In genomic region chr3:186923241-186923640, GRCh38 we compare ENCODE assay signal across 28 cellular contexts.
"Had no signal": no experiment of that assay in that cellular context is flagged by ENCODE, and none has a peak within 500 bp of the region (broad histone marks: within the 10 kb centered on the region; RNA-seq: fewer than 3 reads in every experiment).

No MANE protein-coding gene starts in this region.

- H3K79me2 ChIP-seq: parathyroid adenoma had no signal

- DNase-seq: activated CD4-positive, alpha-beta T cell treated with anti-CD3 and anti-CD28 coated beads for 48 hours; activated CD4-positive, alpha-beta T cell treated with anti-CD3 and anti-CD28 coated beads, Interleukin-2, amount 50 U/mL, for 48 hours; activated CD8-positive, alpha-beta memory T cell treated with anti-CD3 and anti-CD28 coated beads, Interleukin-2, amount 50 U/mL, for 48 hours; activated gamma-delta T cell; activated naive CD4-positive, alpha-beta T cell treated with anti-CD3 and anti-CD28 coated beads, Interleukin-2, amount 10 ng/mL, durations not matched to agents 7 days and 5 days; activated naive CD8-positive, alpha-beta T cell treated with anti-CD3 and anti-CD28 coated beads, Interleukin-2, amount 10 ng/mL, durations not matched to agents 7 days and 5 days; activated T-cell treated with anti-CD3 and anti-CD28 coated beads, Interleukin-2, amount 50 U/mL, for 24 hours; brain microvascular endothelial cell; central memory CD4-positive, alpha-beta T cell; endodermal cell; gastrocnemius medialis; glutamatergic neuron; islet precursor cell; left cardiac atrium; left ventricle myocardium superior; naive B cell; occipital lobe; spleen; stimulated activated naive CD4-positive, alpha-beta T cell; tibial artery; WERI-Rb-1 had no signal

- H3K4me1 ChIP-seq: ascending aorta, parathyroid adenoma, right atrium auricular region, spleen, tibial artery had no signal

- ATAC-seq: activated CD4-positive, CD25-positive, alpha-beta regulatory T cell treated with anti-CD3 and anti-CD28 coated beads, Interleukin-2, amount 50 U/mL, for 24 hours; gastrocnemius medialis; left cardiac atrium; left ventricle myocardium superior had no signal

- H3K27ac ChIP-seq: ascending aorta, brain microvascular endothelial cell, gastrocnemius medialis, parathyroid adenoma, right atrium auricular region, spleen, suprapubic skin, tibial artery, WERI-Rb-1 had no signal

- H3K9ac ChIP-seq: parathyroid adenoma had no signal

- H3K27me3 Mint-ChIP-seq: activated naive CD4-positive, alpha-beta T cell treated with anti-CD3 and anti-CD28 coated beads, Interleukin-2, amount 10 ng/mL, durations not matched to agents 7 days and 5 days; activated T-cell treated with anti-CD3 and anti-CD28 coated beads, Interleukin-2, amount 50 U/mL, for 24 hours; dendritic cell treated with granulocyte-macrophage colony-stimulating factor and Interleukin-4, amounts not matched to agents 40 ng/mL and 50 ng/mL, for 4 days; naive B cell had no signal

- H3K4me3 ChIP-seq: ascending aorta, gastrocnemius medialis, right atrium auricular region, spleen, suprapubic skin, tibial artery had no signal

- H3K27me3 ChIP-seq: ascending aorta, brain microvascular endothelial cell, gastrocnemius medialis, right atrium auricular region, spleen, suprapubic skin, tibial artery had no signal

- H3K4me1 Mint-ChIP-seq: activated naive CD8-positive, alpha-beta T cell treated with anti-CD3 and anti-CD28 coated beads, Interleukin-2, amount 10 ng/mL, durations not matched to agents 7 days and 5 days; endodermal cell had no signal

- H3K4me3 Mint-ChIP-seq: activated naive CD4-positive, alpha-beta T cell treated with anti-CD3 and anti-CD28 coated beads, Interleukin-2, amount 10 ng/mL, durations not matched to agents 7 days and 5 days; activated naive CD8-positive, alpha-beta T cell treated with anti-CD3 and anti-CD28 coated beads, Interleukin-2, amount 10 ng/mL, durations not matched to agents 7 days and 5 days; activated T-cell treated with anti-CD3 and anti-CD28 coated beads, Interleukin-2, amount 50 U/mL, for 24 hours; dendritic cell treated with granulocyte-macrophage colony-stimulating factor and Interleukin-4, amounts not matched to agents 40 ng/mL and 50 ng/mL, for 4 days; endodermal cell; naive B cell; neural crest cell had no signal

- H3K9me3 ChIP-seq: ascending aorta, gastrocnemius medialis, right atrium auricular region, spleen, suprapubic skin, tibial artery had no signal

- H3K36me3 ChIP-seq: ascending aorta, brain microvascular endothelial cell, gastrocnemius medialis, right atrium auricular region, spleen, suprapubic skin, tibial artery, WERI-Rb-1 had no signal

- H3K9me3 Mint-ChIP-seq: activated naive CD4-positive, alpha-beta T cell treated with anti-CD3 and anti-CD28 coated beads, Interleukin-2, amount 10 ng/mL, durations not matched to agents 7 days and 5 days; activated naive CD8-positive, alpha-beta T cell treated with anti-CD3 and anti-CD28 coated beads, Interleukin-2, amount 10 ng/mL, durations not matched to agents 7 days and 5 days; activated T-cell treated with anti-CD3 and anti-CD28 coated beads, Interleukin-2, amount 50 U/mL, for 24 hours; dendritic cell treated with granulocyte-macrophage colony-stimulating factor and Interleukin-4, amounts not matched to agents 40 ng/mL and 50 ng/mL, for 4 days; endodermal cell; neural crest cell had no signal

- H2AFZ ChIP-seq: parathyroid adenoma had no signal

- H3K36me3 Mint-ChIP-seq: activated naive CD4-positive, alpha-beta T cell treated with anti-CD3 and anti-CD28 coated beads, Interleukin-2, amount 10 ng/mL, durations not matched to agents 7 days and 5 days; activated naive CD8-positive, alpha-beta T cell treated with anti-CD3 and anti-CD28 coated beads, Interleukin-2, amount 10 ng/mL, durations not matched to agents 7 days and 5 days; naive B cell had no signal

- H3K27ac Mint-ChIP-seq: activated naive CD4-positive, alpha-beta T cell treated with anti-CD3 and anti-CD28 coated beads, Interleukin-2, amount 10 ng/mL, durations not matched to agents 7 days and 5 days; activated naive CD8-positive, alpha-beta T cell treated with anti-CD3 and anti-CD28 coated beads, Interleukin-2, amount 10 ng/mL, durations not matched to agents 7 days and 5 days; activated T-cell treated with anti-CD3 and anti-CD28 coated beads, Interleukin-2, amount 50 U/mL, for 24 hours; dendritic cell treated with granulocyte-macrophage colony-stimulating factor and Interleukin-4, amounts not matched to agents 40 ng/mL and 50 ng/mL, for 4 days; endodermal cell; naive B cell had no signal
